Comparison of ENCODE assay signal across 31 cellular contexts in genomic region chr3:116470589-116470988, GRCh38. TPM values are rescaled to one million over a fixed set of nuclear protein-coding genes. Genes with fewer than 3 reads are reported as not detected.
"Had no signal": no experiment of that assay in that cellular context is flagged by ENCODE, and none has a peak within 500 bp of the region (broad histone marks: within the 10 kb centered on the region; RNA-seq: fewer than 3 reads in every experiment).

No MANE protein-coding gene starts in this region.

- H3K9me3 ChIP-seq: ascending aorta, breast epithelium, gastroesophageal sphincter, heart right ventricle had no signal

- H3K27ac ChIP-seq: ascending aorta, breast epithelium, cardiac muscle cell, coronary artery, dorsolateral prefrontal cortex, gastroesophageal sphincter, heart right ventricle had no signal

- H3K4me3 ChIP-seq: ascending aorta, breast epithelium, cardiac muscle cell, coronary artery, dorsolateral prefrontal cortex, gastroesophageal sphincter, heart right ventricle had no signal

- DNase-seq: activated CD4-positive, alpha-beta memory T cell treated with anti-CD3 and anti-CD28 coated beads for 36 hours; activated CD4-positive, alpha-beta T cell treated with anti-CD3 and anti-CD28 coated beads for 36 hours; activated CD4-positive, alpha-beta T cell treated with anti-CD3 and anti-CD28 coated beads, Interleukin-2, amount 10 ng/mL, durations not matched to agents 24 days and 14 days; activated CD4-positive, CD25-positive, alpha-beta regulatory T cell; activated CD4-positive, CD25-positive, alpha-beta regulatory T cell treated with anti-CD3 and anti-CD28 coated beads, Interleukin-2, amount 50 U/mL, for 72 hours; activated CD8-positive, alpha-beta memory T cell treated with anti-CD3 and anti-CD28 coated beads, Interleukin-2, amount 10 ng/mL, durations not matched to agents 7 days and 5 days; activated CD8-positive, alpha-beta memory T cell treated with anti-CD3 and anti-CD28 coated beads, Interleukin-2, amount 50 U/mL, for 4 hours; activated CD8-positive, alpha-beta T cell treated with anti-CD3 and anti-CD28 coated beads, Interleukin-2, amount 10 ng/mL, durations not matched to agents 7 days and 5 days; activated gamma-delta T cell; activated naive CD4-positive, alpha-beta T cell; activated naive CD4-positive, alpha-beta T cell treated with anti-CD3 and anti-CD28 coated beads, Interleukin-2, amount 10 ng/mL, durations not matched to agents 7 days and 5 days; activated naive CD8-positive, alpha-beta T cell treated with anti-CD3 and anti-CD28 coated beads, Interleukin-2, amount 10 ng/mL, durations not matched to agents 7 days and 5 days; activated T-cell treated with anti-CD3 and anti-CD28 coated beads, Interleukin-2, amount 50 U/mL, for 24 hours; activated T-cell treated with anti-CD3 and anti-CD28 coated beads, Interleukin-2, amount 50 U/mL, for 72 hours; central memory CD4-positive, alpha-beta T cell; cerebellar nuclear complex; dorsolateral prefrontal cortex; effector memory CD4-positive, alpha-beta T cell; endodermal cell; foreskin melanocyte; heart right ventricle; T-helper 2 cell had no signal

- H3K27me3 ChIP-seq: ascending aorta, breast epithelium, cardiac muscle cell, dorsolateral prefrontal cortex, heart right ventricle had no signal

- H3K4me1 ChIP-seq: ascending aorta, breast epithelium, gastroesophageal sphincter had no signal

- H3K36me3 ChIP-seq: ascending aorta, breast epithelium, cardiac muscle cell, gastroesophageal sphincter, heart right ventricle had no signal

- ATAC-seq: activated CD4-positive, alpha-beta T cell treated with anti-CD3 and anti-CD28 coated beads for 36 hours; activated CD8-positive, alpha-beta memory T cell treated with anti-CD3 and anti-CD28 coated beads, Interleukin-2, amount 10 ng/mL, durations not matched to agents 7 days and 5 days; activated CD8-positive, alpha-beta T cell treated with anti-CD3 and anti-CD28 coated beads, Interleukin-2, amount 10 ng/mL, durations not matched to agents 7 days and 5 days; activated naive CD4-positive, alpha-beta T cell treated with anti-CD3 and anti-CD28 coated beads, Interleukin-2, amount 50 U/mL, for 72 hours; activated T-cell treated with anti-CD3 and anti-CD28 coated beads, Interleukin-2, amount 50 U/mL, for 72 hours; esophagus mucosa; gastroesophageal sphincter; heart right ventricle had no signal

RNA-seq across cellular contexts. Expression of gene LSAMP, which starts 25.3 kb away (rescaled TPM):
- total RNA-seq: activated CD4-positive, alpha-beta memory T cell treated with anti-CD3 and anti-CD28 coated beads for 36 hours; activated CD4-positive, alpha-beta T cell treated with anti-CD3 and anti-CD28 coated beads for 36 hours; activated CD4-positive, alpha-beta T cell treated with anti-CD3 and anti-CD28 coated beads, Interleukin-2, amount 10 ng/mL, durations not matched to agents 24 days and 14 days; activated CD8-positive, alpha-beta memory T cell treated with anti-CD3 and anti-CD28 coated beads for 36 hours; activated CD8-positive, alpha-beta memory T cell treated with anti-CD3 and anti-CD28 coated beads, Interleukin-2, amount 10 ng/mL, durations not matched to agents 7 days and 5 days; activated CD8-positive, alpha-beta T cell treated with anti-CD3 and anti-CD28 coated beads, Interleukin-2, amount 10 ng/mL, durations not matched to agents 7 days and 5 days; activated naive CD4-positive, alpha-beta T cell treated with anti-CD3 and anti-CD28 coated beads, Interleukin-2, amount 50 U/mL, for 72 hours; activated naive CD8-positive, alpha-beta T cell treated with anti-CD3 and anti-CD28 coated beads, Interleukin-2, amount 10 ng/mL, durations not matched to agents 7 days and 5 days; activated T-cell treated with anti-CD3 and anti-CD28 coated beads, Interleukin-2, amount 50 U/mL, for 72 hours; T-helper 1 cell treated with Interleukin-12 subunit alpha and Interleukin-12 subunit beta and Interleukin-4 antibody, amounts not matched to agents 30 ng/mL and 1 ng/mL, for 36 hours had no signal
